Comparison of ENCODE assay signal across 8 cellular contexts in the genomic region with DNA sequence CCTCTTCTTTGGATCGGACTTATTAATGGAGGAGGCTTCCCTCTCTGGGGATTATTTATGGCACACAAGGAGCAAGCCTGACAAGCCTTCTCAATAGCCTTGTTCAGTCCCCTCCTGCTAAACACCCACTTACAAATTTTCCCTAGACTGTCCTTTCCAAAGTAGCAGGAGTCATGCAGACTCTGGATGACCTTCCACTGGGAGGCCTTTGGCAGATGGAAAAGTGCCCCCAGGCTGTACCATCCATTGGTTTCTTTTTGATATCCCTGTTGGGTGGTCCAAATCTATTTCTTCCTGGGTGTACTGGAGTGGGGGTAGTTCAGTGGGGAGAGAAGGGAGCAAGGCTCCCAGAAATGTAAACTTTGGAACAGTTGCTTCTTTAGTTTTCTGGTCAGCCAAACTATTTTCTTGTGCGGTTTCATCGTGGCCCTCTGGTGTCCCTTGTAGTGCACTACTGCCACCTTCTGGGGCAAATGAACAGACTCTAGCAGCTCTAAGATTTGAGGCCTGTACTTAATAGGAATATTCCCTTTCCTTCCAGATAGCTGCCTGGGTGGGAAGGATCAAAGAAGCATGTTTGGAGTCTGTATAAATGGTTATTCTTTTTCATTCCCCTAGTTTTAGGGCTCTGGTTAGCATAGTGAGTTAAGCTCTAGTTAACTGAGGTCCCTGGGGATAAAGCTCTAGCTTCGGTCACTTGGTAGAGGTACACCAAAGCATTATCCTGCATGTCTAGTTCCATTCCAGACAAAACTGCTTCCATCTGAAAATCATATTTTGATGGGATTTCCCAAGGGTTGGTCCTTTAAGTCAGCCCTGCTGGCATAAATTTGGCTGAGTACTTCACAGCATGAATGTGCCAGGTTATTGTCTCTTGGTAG.
DNase-seq lines count a peak whose midpoint lies in the region; ATAC-seq and TF ChIP-seq lines count a peak whose summit lies in the region.

No MANE protein-coding gene starts in this region.

- H3K27ac ChIP-seq in aorta (ENCODE audit: low read depth in 1 of 2, low read length in 2 of 2), result no peak overlapping the region

- no peaks in the 10 kb centered on the region for H3K9me3 ChIP-seq in aorta (ENCODE audit: control insufficient read depth, low read length)

- intact Hi-C loops in Calu3 (cut with micrococcal nuclease; ENCODE audit: unreplicated experiment), result loop anchor here (2.0 to 10.0 kb wide), 3 partner anchors 676 to 1978 kb away; no protein-coding TSS in a partner anchor
- intact Hi-C loops in aorta (cut with DNase I), result loop anchor here in 1 of 2 donors (10.0 kb wide), 1 partner anchor 1978 kb away; no protein-coding TSS in a partner anchor

- H3K4me1 ChIP-seq in aorta (ENCODE audit: control insufficient read depth in 1 of 2, insufficient read depth in 2 of 2, low read length in 2 of 2), result no peaks in the 10 kb centered on the region

- ATAC-seq in GM18868 (IDR thresholded peaks at IDR 0.05; ENCODE audit: unreplicated experiment) (peak; percentile 82), HG03066 (IDR thresholded peaks at IDR 0.05; ENCODE audit: low read depth, unreplicated experiment) (peak; percentile 81), aorta (ENCODE audit: low FRiP score) (peak; percentile 64)

- BruUV-seq in Calu3 (replicated peaks; lab: Mats Ljungman, UMichigan), result no TSS peak

- H3K36me3 ChIP-seq in aorta (ENCODE audit: control insufficient read depth in 1 of 2, insufficient read depth in 2 of 2, low read length in 1 of 2), result no peaks in the 10 kb centered on the region

- H3K4me3 ChIP-seq in aorta (ENCODE audit: low read length in 2 of 2), result no peak overlapping the region

- H3K4me3 Mint-ChIP-seq in Calu3 (ENCODE audit: low read depth, unreplicated experiment), result no peak overlapping the region

- no peaks in the 10 kb centered on the region for H3K9me3 Mint-ChIP-seq in Calu3 (ENCODE audit: low read depth, unreplicated experiment)

- CTCF ChIA-PET in Calu3 (lab: Charles Lee), result interaction anchor here (0.5 to 1.1 kb wide), 2 partner anchors 1026 to 1817 kb away, joined by 3 to 8 read pairs; a partner anchor contains a TSS

- H3K27ac Mint-ChIP-seq in Calu3 (ENCODE audit: unreplicated experiment), result no peak overlapping the region

- TF ChIP-seq CTCF in Calu3 (IDR thresholded peaks at IDR 0.05; ENCODE audit: unreplicated experiment), result peak; percentile 62

- no peaks in the 10 kb centered on the region for H3K27me3 ChIP-seq in aorta (ENCODE audit: control insufficient read depth in 1 of 2, insufficient read depth in 2 of 2, low read length in 1 of 2)

- 50 to 59% methylated on average over 4 of the region's 4 CpGs for WGBS in aorta, 2 donors

- H3K4me1 Mint-ChIP-seq in Calu3 (ENCODE audit: low read depth, unreplicated experiment), result peaks cover 21% of the 10 kb centered on the region

- no peaks in the 10 kb centered on the region for H3K36me3 Mint-ChIP-seq in Calu3 (ENCODE audit: insufficient read depth, unreplicated experiment)

- no peaks in the 10 kb centered on the region for H3K27me3 Mint-ChIP-seq in Calu3 (ENCODE audit: unreplicated experiment)

- DNase-seq in Calu3 (peak; percentile 63), NCI-H446 (lab: John Stamatoyannopoulos, UW) (peak; percentile 35 to 71), brain pericyte (ENCODE audit: low read depth, low spot score) (peak; percentile 27), left kidney (ENCODE audit: low read depth, low spot score) (peak; percentile 81), aorta (no peak), activated gamma-delta T cell treated with Interleukin-2 at 50 U/mL for 16 hours (no peak)

Comparison
In these comparisons a context has a peak if more than half of its experiments do, and no peak if none do; other contexts are left out.
1. DNase-seq: peak in Calu3 (single experiment), NCI-H446 (2 of 2), brain pericyte (single experiment) and left kidney (single experiment); none in aorta (0 of 2) and activated gamma-delta T cell treated with Interleukin-2 at 50 U/mL for 16 hours (single experiment).
2. Peak in every context shown above with its lines, with median percentiles within 50 percentile points of each other: ATAC-seq.